Comparison of ENCODE assay signal across 18 cellular contexts in genomic region chr4:3450643-3451042, GRCh38.
DNase-seq lines count a peak whose midpoint lies in the region; ATAC-seq and TF ChIP-seq lines count a peak whose summit lies in the region.
"Had no signal": no experiment of that assay in that cellular context is flagged by ENCODE, and none has a peak within 500 bp of the region (broad histone marks: within the 10 kb centered on the region; RNA-seq: fewer than 3 reads in every experiment).

No MANE protein-coding gene starts in this region.

- no peak for ATAC-seq in central memory CD8-positive, alpha-beta T cell (replicated peaks; ENCODE audit: extremely low read depth, poor library complexity, severe bottlenecking)
- ATAC-seq in stimulated activated naive B cell treated with anti-CD40 and anti-IgM and Interleukin-4, amounts not matched to agents 10 μg/mL and 1 μg/mL and 100 μg/mL, for 72 hours (replicated peaks), result no peak
- ATAC-seq in GM21390 (IDR thresholded peaks at IDR 0.05; ENCODE audit: unreplicated experiment) (no peak), HG03280 (IDR thresholded peaks at IDR 0.05; ENCODE audit: unreplicated experiment) (no peak)
- ATAC-seq: HCT116 had no signal

- CTCF ChIA-PET in HEK293 (lab: Yijun Ruan, JAX), result interaction anchor here (0.5 kb wide), 1 partner anchor 428 kb away, joined by 3 read pairs; no protein-coding TSS in a partner anchor

- no peak overlapping the region for H3K27ac ChIP-seq in HEK293 (ENCODE audit: extremely low read depth, low read depth, low read length)
- H3K27ac ChIP-seq: HL-60 had no signal

- no peak overlapping the region for H3K4me3 ChIP-seq in HEK293 (ENCODE audit: low read depth, low read length)

- H3K4me1 ChIP-seq in HEK293 (ENCODE audit: control insufficient read depth, insufficient read depth, low read length), result no peaks in the 10 kb centered on the region
- H3K4me1 ChIP-seq: BE2C had no signal

- TF ChIP-seq CTCF in HEK293 (tag by site-specific recombination; IDR thresholded peaks at IDR 0.05), result no peak
- TF ChIP-seq CTCF in nephron progenitor cell (IDR thresholded peaks at IDR 0.05), result no peak

- no peak for DNase-seq in central memory CD8-positive, alpha-beta T cell (ENCODE audit: low spot score in 2 of 2)
- DNase-seq in nephron progenitor cell (no peak), hippocampal formation (lab: John Stamatoyannopoulos, UW) (no peak)
- no peak for DNase-seq in stimulated activated naive B cell treated with anti-CD40 and anti-IgM and Interleukin-4, amounts not matched to agents 10 μg/mL and 1 μg/mL and 100 μg/mL, for 72 hours
- DNase-seq: ACHN; BE2C; CD4-positive, alpha-beta memory T cell; DMS153; DMS79; GDM1; GOT3; KBM-7 had no signal

- no peak overlapping the region for H3K4me3 Mint-ChIP-seq in central memory CD8-positive, alpha-beta T cell
- peak overlapping the region; percentile 42 for H3K4me3 Mint-ChIP-seq in nephron progenitor cell
- H3K4me3 Mint-ChIP-seq in stimulated activated naive B cell treated with anti-CD40 and anti-IgM and Interleukin-4, amounts not matched to agents 10 μg/mL and 1 μg/mL and 100 μg/mL, for 72 hours, result no peak overlapping the region
- H3K4me3 Mint-ChIP-seq: CD14-positive monocyte had no signal

- H3K9me3 Mint-ChIP-seq in central memory CD8-positive, alpha-beta T cell, result peaks cover 8% of the 10 kb centered on the region
- peaks cover 22% of the 10 kb centered on the region for H3K9me3 Mint-ChIP-seq in nephron progenitor cell
- peaks cover 7 to 8% of the 10 kb centered on the region in 2 donors for H3K9me3 Mint-ChIP-seq in stimulated activated naive B cell treated with anti-CD40 and anti-IgM and Interleukin-4, amounts not matched to agents 10 μg/mL and 1 μg/mL and 100 μg/mL, for 72 hours

- H3K9me3 ChIP-seq in HEK293 (ENCODE audit: control insufficient read depth, insufficient read depth, low read depth, low read length), result no peaks in the 10 kb centered on the region
- H3K9me3 ChIP-seq: BE2C had no signal

- H3K36me3 Mint-ChIP-seq in central memory CD8-positive, alpha-beta T cell (ENCODE audit: insufficient read depth), result peaks cover 2% of the 10 kb centered on the region
- H3K36me3 Mint-ChIP-seq in nephron progenitor cell (ENCODE audit: low read depth), result peaks cover 8% of the 10 kb centered on the region
- peaks cover 4% of the 10 kb centered on the region in 2 donors for H3K36me3 Mint-ChIP-seq in stimulated activated naive B cell treated with anti-CD40 and anti-IgM and Interleukin-4, amounts not matched to agents 10 μg/mL and 1 μg/mL and 100 μg/mL, for 72 hours
- H3K36me3 Mint-ChIP-seq: CD14-positive monocyte had no signal

- POLR2A ChIA-PET in HEK293 (lab: Yijun Ruan, JAX), result no interaction called here

- H3K36me3 ChIP-seq in HEK293 (ENCODE audit: control insufficient read depth in 2 of 2, insufficient read depth in 1 of 2, low read length in 2 of 2), result no peaks in the 10 kb centered on the region
- H3K36me3 ChIP-seq: BE2C had no signal

- no peaks in the 10 kb centered on the region for H3K27me3 Mint-ChIP-seq in central memory CD8-positive, alpha-beta T cell
- peaks cover 6% of the 10 kb centered on the region for H3K27me3 Mint-ChIP-seq in nephron progenitor cell (ENCODE audit: low read depth, poor library complexity)
- peaks cover 5 to 6% of the 10 kb centered on the region in 2 donors for H3K27me3 Mint-ChIP-seq in stimulated activated naive B cell treated with anti-CD40 and anti-IgM and Interleukin-4, amounts not matched to agents 10 μg/mL and 1 μg/mL and 100 μg/mL, for 72 hours

- no peaks in the 10 kb centered on the region for H3K4me1 Mint-ChIP-seq in central memory CD8-positive, alpha-beta T cell
- peaks cover 13% of the 10 kb centered on the region for H3K4me1 Mint-ChIP-seq in nephron progenitor cell
- H3K4me1 Mint-ChIP-seq in stimulated activated naive B cell treated with anti-CD40 and anti-IgM and Interleukin-4, amounts not matched to agents 10 μg/mL and 1 μg/mL and 100 μg/mL, for 72 hours, result peaks cover 4 to 5% of the 10 kb centered on the region in 2 donors
- H3K4me1 Mint-ChIP-seq: CD14-positive monocyte; CD4-positive, alpha-beta memory T cell had no signal

- H3K27ac Mint-ChIP-seq in central memory CD8-positive, alpha-beta T cell (ENCODE audit: low read depth), result peak overlapping the region; percentile 15
- no peak overlapping the region for H3K27ac Mint-ChIP-seq in nephron progenitor cell
- peak overlapping the region; percentile 81 for H3K27ac Mint-ChIP-seq in stimulated activated naive B cell treated with anti-CD40 and anti-IgM and Interleukin-4, amounts not matched to agents 10 μg/mL and 1 μg/mL and 100 μg/mL, for 72 hours
- H3K27ac Mint-ChIP-seq: CD4-positive, alpha-beta memory T cell had no signal

TF ChIP-seq in HEK293, 187 proteins besides CTCF, POLR2A, EP300 and RAD21:
- no peak for TF ChIP-seq ZNF18 (tag by site-specific recombination; IDR thresholded peaks at IDR 0.05)
- TF ChIP-seq ZSCAN5A (tag by site-specific recombination; IDR thresholded peaks at IDR 0.05), result no peak
- TF ChIP-seq ZNF280C (tag by site-specific recombination; IDR thresholded peaks at IDR 0.05), result no peak
- no peak for TF ChIP-seq ZNF248 (tag by site-specific recombination; IDR thresholded peaks at IDR 0.05)
- peak; percentile 63 for TF ChIP-seq ZNF366 (tag by site-specific recombination; conservative IDR thresholded peaks at IDR 0.05)
